In the genomic region with DNA sequence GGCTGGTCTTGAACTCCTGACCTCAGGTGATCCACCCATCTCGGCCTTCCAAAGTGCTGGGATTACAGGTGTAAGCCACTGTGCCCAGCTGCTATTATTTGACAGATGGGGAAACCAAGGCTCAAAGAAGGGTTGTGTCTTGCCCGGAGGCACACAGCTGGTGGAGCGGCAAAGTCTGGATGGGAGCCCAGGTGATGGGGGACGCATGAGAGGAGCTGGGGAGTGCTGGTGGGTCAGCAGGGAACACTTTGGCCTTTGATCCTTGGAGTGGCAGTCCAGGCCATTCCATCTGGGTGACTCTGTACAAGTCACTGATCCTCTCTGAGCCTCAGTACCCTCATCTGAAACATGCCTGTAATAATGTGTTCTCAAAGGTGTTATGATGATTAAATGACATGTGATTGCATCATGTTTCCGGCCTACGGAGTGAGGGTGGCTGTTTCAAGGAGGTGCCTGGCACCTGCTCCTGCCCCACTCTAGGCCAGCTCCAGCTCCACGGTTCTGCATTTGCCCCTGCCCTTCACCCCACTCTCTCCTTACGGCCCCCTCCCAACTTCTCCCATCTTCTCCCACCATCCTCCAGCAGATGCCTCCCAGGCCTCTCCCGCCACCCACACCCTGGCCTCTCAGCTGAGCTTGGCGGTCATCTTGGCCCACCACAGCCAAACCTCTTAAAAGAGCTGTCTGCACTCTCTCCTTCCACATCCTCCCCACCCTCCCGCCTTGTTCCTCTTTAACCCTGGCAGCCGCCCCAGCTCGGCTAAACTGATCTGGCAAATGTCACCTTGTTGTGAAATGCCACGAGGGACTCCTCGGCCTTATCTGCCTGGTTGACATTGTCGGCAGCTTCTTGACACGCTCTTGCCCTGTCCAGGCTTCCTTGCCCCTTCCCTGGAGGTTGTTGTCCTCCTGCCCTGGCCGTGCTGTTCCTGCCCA, we compare ENCODE assay signal across 8 cellular contexts. TPM values are rescaled to one million over a fixed set of nuclear protein-coding genes. Genes with fewer than 3 reads are reported as not detected.
DNase-seq lines count a peak whose midpoint lies in the region; ATAC-seq and TF ChIP-seq lines count a peak whose summit lies in the region.

No MANE protein-coding gene starts in this region.

- no peak overlapping the region for H3K4me3 ChIP-seq in AG10803 (ENCODE audit: low read length)
- no peak overlapping the region for H3K4me3 ChIP-seq in left ventricle myocardium inferior
- H3K4me3 ChIP-seq in skin epidermis = no peak overlapping the region

- H3K4me3 Mint-ChIP-seq in activated T-cell treated with anti-CD3 and anti-CD28 coated beads, Interleukin-2, amount 50 U/mL, for 72 hours = peak overlapping the region; percentile 60 to 74

- peak; percentile 87 to 88 for ATAC-seq in activated T-cell treated with anti-CD3 and anti-CD28 coated beads, Interleukin-2, amount 50 U/mL, for 72 hours (replicated peaks in 1 of 2)
- ATAC-seq in GM21367 (IDR thresholded peaks at IDR 0.05; ENCODE audit: unreplicated experiment) (no peak), HG03025 (IDR thresholded peaks at IDR 0.05; ENCODE audit: low FRiP score, unreplicated experiment) (no peak)

- intact Hi-C loops in left ventricle myocardium inferior (cut with micrococcal nuclease) = no loop called here

- H3K27me3 Mint-ChIP-seq in activated T-cell treated with anti-CD3 and anti-CD28 coated beads, Interleukin-2, amount 50 U/mL, for 72 hours (ENCODE audit: low read depth) = peaks cover 5% of the 10 kb centered on the region

- no peaks in the 10 kb centered on the region for H3K9me3 Mint-ChIP-seq in activated T-cell treated with anti-CD3 and anti-CD28 coated beads, Interleukin-2, amount 50 U/mL, for 72 hours

- H3K27ac Mint-ChIP-seq in activated T-cell treated with anti-CD3 and anti-CD28 coated beads, Interleukin-2, amount 50 U/mL, for 72 hours = peak overlapping the region; percentile 100

- H3K36me3 ChIP-seq in left ventricle myocardium inferior = peaks cover 8% of the 10 kb centered on the region

- H3K4me1 Mint-ChIP-seq in activated T-cell treated with anti-CD3 and anti-CD28 coated beads, Interleukin-2, amount 50 U/mL, for 72 hours (ENCODE audit: low read depth) = peaks cover 66% of the 10 kb centered on the region

- peaks cover 4 to 8% of the 10 kb centered on the region in 2 donors for H3K36me3 Mint-ChIP-seq in activated T-cell treated with anti-CD3 and anti-CD28 coated beads, Interleukin-2, amount 50 U/mL, for 72 hours (ENCODE audit: insufficient read depth in 2 of 2)

- DNase-seq in AG10803 (ENCODE audit: low read depth) = peak; percentile 70
- peak; percentile 82 to 87 for DNase-seq in Kasumi-1 (lab: John Stamatoyannopoulos, UW)
- peak; percentile 60 to 75 for DNase-seq in activated T-cell treated with anti-CD3 and anti-CD28 coated beads, Interleukin-2, amount 50 U/mL, for 72 hours
- DNase-seq in left ventricle myocardium inferior = peak; percentile 92
- no peak for DNase-seq in GOT3 (lab: John Stamatoyannopoulos, UW)

- H3K4me1 ChIP-seq in left ventricle myocardium inferior = peaks cover 47% of the 10 kb centered on the region

- H3K9me3 ChIP-seq in left ventricle myocardium inferior (replicated peaks) = no peaks in the 10 kb centered on the region

- TF ChIP-seq CTCF in AG10803 (conservative IDR thresholded peaks at IDR 0.05; ENCODE audit: low read length) (no peak), left ventricle myocardium inferior (IDR thresholded peaks at IDR 0.05; ENCODE audit: borderline replicate concordance) (no peak)

- H3K27ac ChIP-seq in left ventricle myocardium inferior (replicated peaks) (peak overlapping the region; percentile 67), skin epidermis (peak overlapping the region in 11 of 21 experiments; percentile 1 to 62 (median 47))

- peaks cover 59% of the 10 kb centered on the region for H3K27me3 ChIP-seq in left ventricle myocardium inferior (ENCODE audit: low read depth)

RNA-seq across cellular contexts. Expression of a gene that starts 5.5 kb away (rescaled TPM):
- total RNA-seq in activated T-cell treated with anti-CD3 and anti-CD28 coated beads, Interleukin-2, amount 50 U/mL, for 72 hours = 10 to 100 TPM; 69.5 to 98.8 TPM
- total RNA-seq in left ventricle myocardium inferior = 21.8 TPM

RNA-seq across cellular contexts. Expression of a gene that starts 18.4 kb away (rescaled TPM):
- total RNA-seq in activated T-cell treated with anti-CD3 and anti-CD28 coated beads, Interleukin-2, amount 50 U/mL, for 72 hours = 10 to 100 TPM; 87.5 to 93.9 TPM
- total RNA-seq in left ventricle myocardium inferior = 54.4 TPM

RNA-seq across cellular contexts. Expression of a gene that starts 30.6 kb away (rescaled TPM):
- 1 to 10 TPM; 4.0 to 5.7 TPM for total RNA-seq in activated T-cell treated with anti-CD3 and anti-CD28 coated beads, Interleukin-2, amount 50 U/mL, for 72 hours
- 3.3 TPM for total RNA-seq in left ventricle myocardium inferior

RNA-seq across cellular contexts. Expression of a gene that starts 32.4 kb away (rescaled TPM):
- 10 to 100 TPM; 12.1 to 16.0 TPM for total RNA-seq in activated T-cell treated with anti-CD3 and anti-CD28 coated beads, Interleukin-2, amount 50 U/mL, for 72 hours
- total RNA-seq in left ventricle myocardium inferior = 2.1 TPM

RNA-seq across cellular contexts. Expression of a gene that starts 37.8 kb away (rescaled TPM):
- 100 to 1,000 TPM in 1 of 2 donors, 10 to 100 TPM in 1; 89.2 to 117 TPM for total RNA-seq in activated T-cell treated with anti-CD3 and anti-CD28 coated beads, Interleukin-2, amount 50 U/mL, for 72 hours
- 29.7 TPM for total RNA-seq in left ventricle myocardium inferior

Comparison
In these comparisons a context has a peak if more than half of its experiments do, and no peak if none do; other contexts are left out.
1. ATAC-seq: peak in activated T-cell treated with anti-CD3 and anti-CD28 coated beads, Interleukin-2, amount 50 U/mL, for 72 hours (2 of 2); none in GM21367 (single experiment) and HG03025 (single experiment).